1 cellular context compared by ENCODE assay signal in the genomic region with DNA sequence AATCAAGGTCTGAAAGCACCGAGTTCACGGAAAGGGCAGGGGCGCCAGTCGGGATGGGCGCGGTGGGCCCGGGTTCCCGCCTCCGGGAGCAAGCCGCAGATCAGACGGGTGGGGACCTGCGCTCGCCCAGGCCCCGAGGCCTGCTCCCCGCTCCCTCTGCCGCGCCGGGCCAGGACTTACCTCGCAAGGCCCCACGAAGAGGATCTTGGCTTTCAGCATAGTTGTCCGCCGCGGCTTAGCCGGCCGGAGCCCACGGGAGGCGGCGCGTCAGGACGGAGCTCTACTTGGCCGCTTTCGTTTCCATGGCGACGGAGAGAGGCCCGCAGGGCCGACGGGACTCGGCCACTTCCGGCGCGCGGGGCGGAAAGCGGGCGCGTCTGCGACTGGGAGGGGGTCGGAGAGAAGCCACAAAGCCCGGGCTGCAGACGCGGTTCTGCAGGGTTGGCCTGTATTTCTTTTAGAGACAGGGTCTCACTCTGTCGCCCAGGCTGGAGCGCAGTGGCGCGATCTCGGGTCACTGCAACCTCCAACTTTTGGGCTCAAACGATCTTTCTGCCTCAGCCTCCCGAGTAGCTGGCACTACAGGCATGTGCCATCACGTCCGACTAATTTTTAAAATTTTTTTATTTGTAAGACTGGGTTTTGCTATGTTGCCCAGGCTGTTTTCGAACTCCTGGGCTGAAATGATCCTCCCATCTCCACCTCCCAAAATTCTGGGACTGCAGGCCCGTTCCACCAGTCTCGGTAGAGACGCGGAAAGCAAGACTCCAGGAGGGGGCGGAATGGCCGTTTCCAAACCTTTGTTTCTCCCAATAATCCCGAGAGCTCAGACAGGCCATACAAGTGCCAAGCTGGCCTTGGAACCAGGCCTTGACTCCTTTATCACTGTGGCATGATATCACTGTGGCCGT.
TF ChIP-seq lines count a peak whose summit lies in the region.

A gene (minus strand): TSS at position 322 of the 911 bp plus-strand sequence. CDS start 103 bp downstream, at position 219.

TF ChIP-seq in IMR-90, 13 proteins besides CTCF, POLR2A, EP300 and RAD21 (continued from another document):
- TF ChIP-seq, protein P1, sequence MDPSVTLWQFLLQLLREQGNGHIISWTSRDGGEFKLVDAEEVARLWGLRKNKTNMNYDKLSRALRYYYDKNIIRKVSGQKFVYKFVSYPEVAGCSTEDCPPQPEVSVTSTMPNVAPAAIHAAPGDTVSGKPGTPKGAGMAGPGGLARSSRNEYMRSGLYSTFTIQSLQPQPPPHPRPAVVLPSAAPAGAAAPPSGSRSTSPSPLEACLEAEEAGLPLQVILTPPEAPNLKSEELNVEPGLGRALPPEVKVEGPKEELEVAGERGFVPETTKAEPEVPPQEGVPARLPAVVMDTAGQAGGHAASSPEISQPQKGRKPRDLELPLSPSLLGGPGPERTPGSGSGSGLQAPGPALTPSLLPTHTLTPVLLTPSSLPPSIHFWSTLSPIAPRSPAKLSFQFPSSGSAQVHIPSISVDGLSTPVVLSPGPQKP (IDR thresholded peaks at IDR 0.05; ENCODE audit: borderline replicate concordance, low read depth, low read length): no peak
- no peak for TF ChIP-seq MAFK (IDR thresholded peaks at IDR 0.05; ENCODE audit: low read depth, low read length)
- TF ChIP-seq RCOR1 (IDR thresholded peaks at IDR 0.05; ENCODE audit: insufficient replicate concordance, low read length): no peak
